1 cellular context compared by ENCODE assay signal in genomic region chr9:35840901-35841900, GRCh38.
TF ChIP-seq lines count a peak whose summit lies in the region.

No MANE protein-coding gene starts in this region.

TF ChIP-seq in H1, 55 proteins besides CTCF, POLR2A, EP300 and RAD21:
- TF ChIP-seq SUZ12 (IDR thresholded peaks at IDR 0.05; ENCODE audit: low read length) (no peak), NANOG (IDR thresholded peaks at IDR 0.05; ENCODE audit: insufficient read depth, low read depth, low read length, poor library complexity, severe bottlenecking) (no peak), EZH2 (IDR thresholded peaks at IDR 0.05; ENCODE audit: low read depth, low read length, severe bottlenecking) (no peak), GTF2F1 (IDR thresholded peaks at IDR 0.05; ENCODE audit: borderline replicate concordance, low read depth, low read length) (no peak), BCL11A (IDR thresholded peaks at IDR 0.05; ENCODE audit: low read depth in 2 of 2, low read length in 2 of 2) (no peak), KDM5A (IDR thresholded peaks at IDR 0.05; ENCODE audit: low read length) (no peak), SAP30 (IDR thresholded peaks at IDR 0.05; ENCODE audit: insufficient read depth, insufficient replicate concordance, low read length) (no peak), SIX5 (IDR thresholded peaks at IDR 0.05; ENCODE audit: low read depth, low read length) (no peak), KDM4A (IDR thresholded peaks at IDR 0.05; ENCODE audit: low read depth, low read length, severe bottlenecking) (no peak), YY1 (IDR thresholded peaks at IDR 0.05; ENCODE audit: low read depth, low read length) (no peak), SRF (IDR thresholded peaks at IDR 0.05; ENCODE audit: low read depth, low read length) (no peak), SIRT6 (IDR thresholded peaks at IDR 0.05; ENCODE audit: low read length) (no peak)
TF ChIP-seq in H1: peak in this region for 0.
